Comparison of ENCODE assay signal across 18 cellular contexts in the genomic region with DNA sequence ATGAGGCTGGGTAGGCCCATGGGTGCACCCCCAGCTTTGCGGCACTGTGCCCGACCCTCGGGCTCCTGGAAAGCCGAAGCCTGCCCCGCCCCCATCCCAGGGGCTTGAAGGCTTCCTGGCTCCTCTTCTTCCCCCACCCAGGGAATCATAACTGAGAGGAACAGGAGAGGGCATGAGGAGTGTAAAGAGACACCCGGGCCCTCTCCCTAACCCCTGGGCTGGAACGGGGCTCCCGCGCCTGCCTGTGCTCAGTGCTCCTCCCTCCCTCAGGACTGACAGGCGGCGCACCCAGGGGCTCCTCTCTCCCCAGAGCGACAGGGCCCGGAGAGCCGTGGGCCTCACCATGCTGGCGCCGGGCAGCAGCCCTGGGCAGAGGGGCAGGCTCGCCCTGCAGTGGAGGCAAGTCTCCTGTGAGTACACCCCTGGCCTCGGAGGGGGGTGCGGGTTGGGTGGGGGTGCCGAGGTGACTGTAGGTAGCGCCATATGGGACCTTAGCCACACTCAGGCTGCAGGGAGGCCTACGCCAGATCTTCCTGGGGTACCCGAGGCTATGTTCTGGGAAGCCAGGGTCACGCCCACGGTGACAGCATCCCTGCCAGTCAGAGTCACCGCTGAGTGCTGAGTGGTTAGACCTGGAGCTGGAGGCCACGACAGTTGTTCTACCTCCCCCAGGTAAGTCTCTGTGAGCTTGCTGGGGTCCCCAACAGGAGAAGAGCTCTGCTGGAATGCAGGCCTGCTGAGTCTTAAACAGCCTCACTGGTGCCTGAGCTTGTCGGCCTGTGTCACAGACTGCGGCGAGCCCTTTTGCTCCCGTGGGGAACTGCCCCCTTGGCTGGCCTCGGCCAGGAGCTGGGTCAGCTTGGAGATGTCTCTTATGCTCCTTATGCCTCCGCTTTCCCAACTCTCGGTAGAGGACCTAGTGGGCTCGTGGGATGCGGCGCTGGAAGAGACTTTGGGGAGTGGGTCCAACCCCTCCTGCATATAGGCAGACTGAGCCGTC. TPM values are rescaled to one million over a fixed set of nuclear protein-coding genes. Genes with fewer than 3 reads are reported as not detected.
DNase-seq lines count a peak whose midpoint lies in the region; ATAC-seq and TF ChIP-seq lines count a peak whose summit lies in the region.
"Had no signal": no experiment of that assay in that cellular context is flagged by ENCODE, and none has a peak within 500 bp of the region (broad histone marks: within the 10 kb centered on the region; RNA-seq: fewer than 3 reads in every experiment).

No MANE protein-coding gene starts in this region.

- H3K36me3 ChIP-seq in left ventricle myocardium inferior (no peaks in the 10 kb centered on the region), mucosa of descending colon (ENCODE audit: low read depth) (no peaks in the 10 kb centered on the region), H7 (replicated peaks; ENCODE audit: control insufficient read depth, insufficient read depth, low read length) (no peaks in the 10 kb centered on the region)
- H3K36me3 ChIP-seq: BE2C, Peyer's patch had no signal

- in situ Hi-C loops in G401 (cut with HindIII; ENCODE audit: low sequenced_read_pairs): no loop called here

- peaks cover 100% of the 10 kb centered on the region for H3K27me3 ChIP-seq in left ventricle myocardium inferior (ENCODE audit: low read depth)
- H3K27me3 ChIP-seq in H7 (ENCODE audit: control insufficient read depth, insufficient read depth, low read length): no peaks in the 10 kb centered on the region; the same call in 1 of the 2 replicates
- H3K27me3 ChIP-seq: BE2C, Peyer's patch had no signal

- H3K27ac Mint-ChIP-seq in chondrocyte (ENCODE audit: unreplicated experiment): no peak overlapping the region
- H3K27ac Mint-ChIP-seq: CD8-positive, alpha-beta T cell; GM23338 had no signal

- TF ChIP-seq CTCF in left ventricle myocardium inferior (IDR thresholded peaks at IDR 0.05; ENCODE audit: borderline replicate concordance) (no peak), chondrocyte (IDR thresholded peaks at IDR 0.05) (no peak), mucosa of descending colon (IDR thresholded peaks at IDR 0.05) (no peak)

- no peak overlapping the region for H3K27ac ChIP-seq in left ventricle myocardium inferior (replicated peaks)
- H3K27ac ChIP-seq: Peyer's patch had no signal

- DNase-seq in left ventricle myocardium inferior (peak; percentile 7), left cardiac atrium (no peak), chondrocyte (ENCODE audit: low spot score) (peak; percentile 60), mucosa of descending colon (peak in 2 of 3 donors; percentile 15 to 31), NCI-H526 treated with DMSO at 0.1 percent for 48 hours (lab: John Stamatoyannopoulos, UW) (no peak), H7 (no peak), G401 (ENCODE audit: low spot score) (no peak)
- DNase-seq: BE2C, Calu3, NCI-H1092 treated with DMSO at 0.1 percent for 48 hours, NCI-H2029 treated with DMSO at 0.1 percent for 48 hours, NCI-H446 treated with DMSO at 0.1 percent for 48 hours, Peyer's patch, SHP77 treated with DMSO at 0.1 percent for 48 hours had no signal

- no peak for ATAC-seq in left cardiac atrium
- no peak for ATAC-seq in mucosa of descending colon
- ATAC-seq in HG03520 (IDR thresholded peaks at IDR 0.05; ENCODE audit: unreplicated experiment): no peak
- ATAC-seq: CD8-positive, alpha-beta T cell; GM23338; HCT116 had no signal

- no peaks in the 10 kb centered on the region for H3K36me3 Mint-ChIP-seq in chondrocyte (ENCODE audit: low read depth)
- H3K36me3 Mint-ChIP-seq: CD8-positive, alpha-beta T cell had no signal

- H3K4me1 Mint-ChIP-seq in chondrocyte (ENCODE audit: low read depth): peaks cover 5% of the 10 kb centered on the region

- H3K4me1 ChIP-seq in left ventricle myocardium inferior (peaks cover 5% of the 10 kb centered on the region), mucosa of descending colon (ENCODE audit: low read depth) (no peaks in the 10 kb centered on the region)
- H3K4me1 ChIP-seq: BE2C, Peyer's patch had no signal

- H3K4me3 ChIP-seq in left ventricle myocardium inferior (no peak overlapping the region), mucosa of descending colon (no peak overlapping the region), H7 (ENCODE audit: insufficient read depth, low read depth, low read length) (no peak overlapping the region)
- H3K4me3 ChIP-seq: GM23338, Peyer's patch had no signal

- no peaks in the 10 kb centered on the region for H3K9me3 Mint-ChIP-seq in chondrocyte (ENCODE audit: low read depth)
- H3K9me3 Mint-ChIP-seq: CD8-positive, alpha-beta T cell; GM23338 had no signal

- H3K27me3 Mint-ChIP-seq in chondrocyte (ENCODE audit: low read depth): peaks cover 24% of the 10 kb centered on the region

- intact Hi-C loops in left ventricle myocardium inferior (cut with micrococcal nuclease): no loop called here
- intact Hi-C loops in left cardiac atrium (cut with DNase I): no loop called here
- intact Hi-C loops in mucosa of descending colon (cut with DNase I, micrococcal nuclease): no loop called here

- H3K9me3 ChIP-seq in left ventricle myocardium inferior (replicated peaks): no peaks in the 10 kb centered on the region
- no peaks in the 10 kb centered on the region for H3K9me3 ChIP-seq in mucosa of descending colon
- H3K9me3 ChIP-seq: BE2C, Peyer's patch had no signal

- no peak overlapping the region for H3K4me3 Mint-ChIP-seq in chondrocyte (ENCODE audit: unreplicated experiment)
- H3K4me3 Mint-ChIP-seq: CD8-positive, alpha-beta T cell; GM23338 had no signal

RNA-seq across cellular contexts. Expression of gene LRTM2, which starts 7.7 kb away (rescaled TPM):
- not detected for total RNA-seq in left ventricle myocardium inferior
- not detected for total RNA-seq in left cardiac atrium
- total RNA-seq in chondrocyte: not detected in 3 replicates
- not detected for total RNA-seq in mucosa of descending colon
- total RNA-seq in H7 (2014; rRNA removed; shearing (Covaris generic)): 0.42 TPM in 1 of 2 replicates, not detected in the other
- total RNA-seq in G401 (2014; rRNA removed; shearing (Covaris generic)): not detected in 2 replicates
- total RNA-seq: Calu3; CD8-positive, alpha-beta T cell; GM23338; Peyer's patch had no signal

Comparison
In these comparisons a context has a peak if more than half of its experiments do, and no peak if none do; other contexts are left out.
1. DNase-seq: peak in left ventricle myocardium inferior (single experiment), chondrocyte (single experiment) and mucosa of descending colon (2 of 3); none in left cardiac atrium (single experiment), NCI-H526 treated with DMSO at 0.1 percent for 48 hours (single experiment), H7 (single experiment) and G401 (single experiment).